Comparison of ENCODE assay signal across 19 cellular contexts in the genomic region with DNA sequence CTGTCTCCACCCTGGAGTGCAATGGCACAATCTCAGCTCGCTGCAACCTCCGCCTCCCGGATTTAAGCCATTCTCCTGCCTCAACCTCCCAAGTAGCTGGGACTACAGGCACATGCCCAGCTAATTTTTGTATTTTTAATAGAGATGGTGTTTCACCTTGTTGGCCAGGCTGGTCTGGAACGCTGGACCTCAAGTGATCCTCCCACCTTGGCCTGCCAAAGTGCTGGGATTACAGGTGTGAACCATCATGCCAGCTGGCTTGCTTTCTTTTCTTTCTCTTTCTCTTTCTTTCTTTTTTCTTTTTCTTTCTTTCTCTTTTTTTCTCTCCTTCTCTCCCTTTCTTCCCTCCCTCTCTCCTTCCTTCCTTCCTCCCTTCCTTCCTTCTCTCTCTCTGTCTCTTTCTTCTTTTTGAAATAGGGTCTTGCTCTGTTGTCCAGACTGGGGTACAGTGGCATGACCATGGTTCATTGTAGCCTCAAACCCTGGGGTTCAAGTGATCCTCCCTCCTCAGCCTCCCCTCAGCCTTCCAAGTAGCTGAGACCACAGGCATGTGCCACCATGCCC. TPM values are rescaled to one million over a fixed set of nuclear protein-coding genes. Genes with fewer than 3 reads are reported as not detected.
DNase-seq lines count a peak whose midpoint lies in the region; ATAC-seq and TF ChIP-seq lines count a peak whose summit lies in the region.
"Had no signal": no experiment of that assay in that cellular context is flagged by ENCODE, and none has a peak within 500 bp of the region (broad histone marks: within the 10 kb centered on the region; RNA-seq: fewer than 3 reads in every experiment).

No MANE protein-coding gene starts in this region.

- ATAC-seq in activated naive CD4-positive, alpha-beta T cell treated with anti-CD3 and anti-CD28 coated beads, Interleukin-2, amount 50 U/mL, for 72 hours = no peak
- no peak for ATAC-seq in GM21529 (IDR thresholded peaks at IDR 0.05; ENCODE audit: unreplicated experiment)
- ATAC-seq: Right ventricle myocardium inferior had no signal

- H3K36me3 Mint-ChIP-seq in activated naive CD4-positive, alpha-beta T cell treated with anti-CD3 and anti-CD28 coated beads, Interleukin-2, amount 10 ng/mL, durations not matched to agents 7 days and 5 days = no peaks in the 10 kb centered on the region
- H3K36me3 Mint-ChIP-seq in activated naive CD4-positive, alpha-beta T cell treated with anti-CD3 and anti-CD28 coated beads, Interleukin-2, amount 50 U/mL, for 72 hours = no peaks in the 10 kb centered on the region

- peaks cover 34% of the 10 kb centered on the region for H3K4me1 ChIP-seq in adipocyte (ENCODE audit: control insufficient read depth, insufficient read depth, low read length)
- H3K4me1 ChIP-seq in mesenchymal stem cell (ENCODE audit: control insufficient read depth, insufficient read depth, low read depth, low read length) = peaks cover 22% of the 10 kb centered on the region
- peaks cover 0 to 51% (median 40%) of the 10 kb centered on the region in 4 donors for H3K4me1 ChIP-seq in tibial artery

- H3K23ac ChIP-seq in mesenchymal stem cell (ENCODE audit: low read length in 2 of 2) = no peak overlapping the region

- no peak overlapping the region for H3K14ac ChIP-seq in mesenchymal stem cell (ENCODE audit: low read length in 2 of 2)

- no peak overlapping the region for H4K8ac ChIP-seq in mesenchymal stem cell (ENCODE audit: low read length)

- H2BK12ac ChIP-seq in mesenchymal stem cell (ENCODE audit: low read length in 2 of 2) = no peak overlapping the region

- H3K4me3 ChIP-seq in adipocyte (ENCODE audit: low read length) = no peak overlapping the region
- no peak overlapping the region for H3K4me3 ChIP-seq in mesenchymal stem cell (ENCODE audit: insufficient read depth in 1 of 2, low read depth in 1 of 2, low read length in 2 of 2)
- H3K4me3 ChIP-seq in tibial artery = no peak overlapping the region
- H3K4me3 ChIP-seq: BLaER1 treated with 17β-estradiol and CSF1 and Interleukin-3, amounts not matched to agents 10 nM and 100 nM; PC-9 had no signal

- H2AFZ ChIP-seq in mesenchymal stem cell (ENCODE audit: low read depth, low read length) = no peak overlapping the region
- H2AFZ ChIP-seq: PC-9 had no signal

- H3K4me3 Mint-ChIP-seq in activated naive CD4-positive, alpha-beta T cell treated with anti-CD3 and anti-CD28 coated beads, Interleukin-2, amount 10 ng/mL, durations not matched to agents 7 days and 5 days = no peak overlapping the region

- no peak overlapping the region for H2BK120ac ChIP-seq in mesenchymal stem cell (ENCODE audit: low read depth, low read length)

- DNase-seq in activated naive CD4-positive, alpha-beta T cell treated with anti-CD3 and anti-CD28 coated beads, Interleukin-2, amount 10 ng/mL, durations not matched to agents 7 days and 5 days = no peak
- DNase-seq in activated naive CD4-positive, alpha-beta T cell treated with anti-CD3 and anti-CD28 coated beads, Interleukin-2, amount 50 U/mL, for 72 hours (ENCODE audit: low spot score in 2 of 2) = no peak
- DNase-seq in adipocyte (ENCODE audit: low read depth) = no peak
- DNase-seq in mesenchymal stem cell = no peak
- no peak for DNase-seq in tibial artery
- DNase-seq in NK-92 treated with Interleukin-12 subunit alpha and Interleukin-12 subunit beta, amount 100 ng/mL, for 24 hours (lab: John Stamatoyannopoulos, UW) = no peak
- DNase-seq in NCI-H524 (lab: John Stamatoyannopoulos, UW) = no peak
- DNase-seq: Calu3, DND-41, GF-D8, GOT3, NCI-H1092 treated with DMSO at 0.1 percent for 48 hours, NCI-H1694, PC-9 had no signal

- H3K4me2 ChIP-seq in mesenchymal stem cell (ENCODE audit: low read length, poor library complexity, severe bottlenecking) = no peak overlapping the region
- H3K4me2 ChIP-seq: BLaER1 treated with 17β-estradiol and CSF1 and Interleukin-3, amounts not matched to agents 10 nM and 100 nM; KMS-11; PC-9 had no signal

- no peak overlapping the region for H2AK5ac ChIP-seq in mesenchymal stem cell (ENCODE audit: low read length, severe bottlenecking)

- CTCF ChIA-PET in activated naive CD4-positive, alpha-beta T cell treated with anti-CD3 and anti-CD28 coated beads, Interleukin-2, amount 10 ng/mL, durations not matched to agents 7 days and 5 days (lab: Charles Lee) = interaction anchor here (0.8 kb wide), 1 partner anchor 51 kb away, joined by 3 read pairs; no protein-coding TSS in a partner anchor

- H3K9ac ChIP-seq in adipocyte (ENCODE audit: low read length) (peak overlapping the region; percentile 29), mesenchymal stem cell (ENCODE audit: low read length) (no peak overlapping the region)
- H3K9ac ChIP-seq: BLaER1 treated with 17β-estradiol and CSF1 and Interleukin-3, amounts not matched to agents 10 nM and 100 nM; KMS-11 had no signal

- H4K91ac ChIP-seq in mesenchymal stem cell (ENCODE audit: low read length) = no peak overlapping the region

- H3K27ac ChIP-seq in mesenchymal stem cell (ENCODE audit: low read length, poor library complexity, severe bottlenecking) = no peak overlapping the region
- peak overlapping the region; percentile 39 to 52 for H3K27ac ChIP-seq in tibial artery
- H3K27ac ChIP-seq: 22Rv1, KMS-11, PC-9 had no signal

- H2BK5ac ChIP-seq in mesenchymal stem cell (ENCODE audit: low read depth, low read length, poor library complexity, severe bottlenecking) = no peak overlapping the region

- peaks cover 2% of the 10 kb centered on the region for H3K4me1 Mint-ChIP-seq in activated naive CD4-positive, alpha-beta T cell treated with anti-CD3 and anti-CD28 coated beads, Interleukin-2, amount 10 ng/mL, durations not matched to agents 7 days and 5 days

- no peaks in the 10 kb centered on the region for H3K9me3 ChIP-seq in adipocyte (ENCODE audit: control insufficient read depth, low read length)
- H3K9me3 ChIP-seq in mesenchymal stem cell (ENCODE audit: control insufficient read depth, low read length) = no peaks in the 10 kb centered on the region
- no peaks in the 10 kb centered on the region for H3K9me3 ChIP-seq in tibial artery

- H3K27ac Mint-ChIP-seq in activated naive CD4-positive, alpha-beta T cell treated with anti-CD3 and anti-CD28 coated beads, Interleukin-2, amount 10 ng/mL, durations not matched to agents 7 days and 5 days = peak overlapping the region; percentile 68
- peak overlapping the region in 1 of 2 donors; percentile 50 for H3K27ac Mint-ChIP-seq in activated naive CD4-positive, alpha-beta T cell treated with anti-CD3 and anti-CD28 coated beads, Interleukin-2, amount 50 U/mL, for 72 hours

- WGBS in mesenchymal stem cell = 76% methylated on average over 4 of the region's 4 CpGs

- H3K36me3 ChIP-seq in adipocyte (ENCODE audit: control insufficient read depth, insufficient read depth, low read length, severe bottlenecking) (no peaks in the 10 kb centered on the region), mesenchymal stem cell (ENCODE audit: control insufficient read depth in 1 of 2, insufficient read depth in 2 of 2, low read depth in 1 of 2, low read length in 2 of 2) (no peaks in the 10 kb centered on the region), tibial artery (no peaks in the 10 kb centered on the region)
- H3K36me3 ChIP-seq: BLaER1 treated with 17β-estradiol and CSF1 and Interleukin-3, amounts not matched to agents 10 nM and 100 nM had no signal

- H3K9me3 Mint-ChIP-seq in activated naive CD4-positive, alpha-beta T cell treated with anti-CD3 and anti-CD28 coated beads, Interleukin-2, amount 10 ng/mL, durations not matched to agents 7 days and 5 days = peaks cover 5% of the 10 kb centered on the region
- H3K9me3 Mint-ChIP-seq in activated naive CD4-positive, alpha-beta T cell treated with anti-CD3 and anti-CD28 coated beads, Interleukin-2, amount 50 U/mL, for 72 hours = no peaks in the 10 kb centered on the region

- TF ChIP-seq CTCF in tibial artery (IDR thresholded peaks at IDR 0.05) = no peak

- H3K27me3 ChIP-seq in adipocyte (replicated peaks; ENCODE audit: control insufficient read depth, insufficient read depth, low read length) = no peaks in the 10 kb centered on the region
- peaks cover 0 to 6% of the 10 kb centered on the region in 2 experiments for H3K27me3 ChIP-seq in mesenchymal stem cell (ENCODE audit: control insufficient read depth in 1 of 2, insufficient read depth in 1 of 2, low read length in 2 of 2)
- no peaks in the 10 kb centered on the region for H3K27me3 ChIP-seq in tibial artery
- H3K27me3 ChIP-seq: BLaER1 treated with 17β-estradiol and CSF1 and Interleukin-3, amounts not matched to agents 10 nM and 100 nM had no signal

- intact Hi-C loops in tibial artery (cut with DNase I; ENCODE audit: low total_unique reads) = no loop called here

- no peak overlapping the region for H3K18ac ChIP-seq in mesenchymal stem cell (ENCODE audit: low read depth in 1 of 2, low read length in 2 of 2)

- H3K4ac ChIP-seq in mesenchymal stem cell (ENCODE audit: low read depth in 1 of 2, low read length in 2 of 2) = no peak overlapping the region

- no peaks in the 10 kb centered on the region for H3K79me1 ChIP-seq in mesenchymal stem cell (replicated peaks; ENCODE audit: low read length, poor library complexity, severe bottlenecking)

- H3K27me3 Mint-ChIP-seq in activated naive CD4-positive, alpha-beta T cell treated with anti-CD3 and anti-CD28 coated beads, Interleukin-2, amount 10 ng/mL, durations not matched to agents 7 days and 5 days = peaks cover 10% of the 10 kb centered on the region

- H2BK15ac ChIP-seq in mesenchymal stem cell (ENCODE audit: low read depth, poor library complexity, severe bottlenecking) = peak overlapping the region; percentile 88

RNA-seq across cellular contexts. Expression of a gene that starts 33.3 kb away (rescaled TPM):
- total RNA-seq in activated naive CD4-positive, alpha-beta T cell treated with anti-CD3 and anti-CD28 coated beads, Interleukin-2, amount 50 U/mL, for 72 hours = 10 to 100 TPM; 10.4 to 23.1 TPM
- polyA plus RNA-seq in mesenchymal stem cell (2013, experiment 1 of 2) = 101 TPM
- polyA plus RNA-seq in mesenchymal stem cell (2013, experiment 2 of 2) = 98.4 TPM
